1 cellular context compared by ENCODE assay signal in the genomic region with DNA sequence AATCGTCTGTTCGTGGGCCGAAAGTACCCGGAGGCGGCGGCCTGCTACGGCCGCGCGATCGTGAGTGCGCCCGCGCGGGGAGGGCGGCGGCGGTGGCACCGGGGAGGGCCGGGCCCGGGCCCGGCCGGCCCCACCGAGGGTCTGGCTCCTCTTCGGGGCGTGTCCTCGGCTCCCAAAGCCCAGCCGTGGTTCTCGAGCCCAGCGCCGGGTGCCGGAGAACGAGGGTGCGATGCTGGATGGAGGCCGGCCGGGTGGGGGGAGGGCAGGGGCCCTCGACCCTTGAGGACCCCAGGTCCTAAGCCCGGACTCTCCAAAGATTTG.
TF ChIP-seq lines count a peak whose summit lies in the region.

No MANE protein-coding gene starts in this region.

TF ChIP-seq in K562, 482 proteins besides CTCF, POLR2A, EP300 and RAD21 (continues in another document):
- TF ChIP-seq, protein P1, sequence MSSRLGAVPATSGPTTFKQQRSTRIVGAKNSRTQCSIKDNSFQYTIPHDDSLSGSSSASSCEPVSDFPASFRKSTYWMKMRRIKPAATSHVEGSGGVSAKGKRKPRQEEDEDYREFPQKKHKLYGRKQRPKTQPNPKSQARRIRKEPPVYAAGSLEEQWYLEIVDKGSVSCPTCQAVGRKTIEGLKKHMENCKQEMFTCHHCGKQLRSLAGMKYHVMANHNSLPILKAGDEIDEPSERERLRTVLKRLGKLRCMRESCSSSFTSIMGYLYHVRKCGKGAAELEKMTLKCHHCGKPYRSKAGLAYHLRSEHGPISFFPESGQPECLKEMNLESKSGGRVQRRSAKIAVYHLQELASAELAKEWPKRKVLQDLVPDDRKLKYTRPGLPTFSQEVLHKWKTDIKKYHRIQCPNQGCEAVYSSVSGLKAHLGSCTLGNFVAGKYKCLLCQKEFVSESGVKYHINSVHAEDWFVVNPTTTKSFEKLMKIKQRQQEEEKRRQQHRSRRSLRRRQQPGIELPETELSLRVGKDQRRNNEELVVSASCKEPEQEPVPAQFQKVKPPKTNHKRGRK (tag; IDR thresholded peaks at IDR 0.05), result no peak
- TF ChIP-seq ZNF436 (CRISPR knock-in tag; IDR thresholded peaks at IDR 0.05) (no peak), SIN3B (IDR thresholded peaks at IDR 0.05; ENCODE audit: low read depth) (no peak), L3MBTL2 (IDR thresholded peaks at IDR 0.05) (no peak), SIN3A (IDR thresholded peaks at IDR 0.05; ENCODE audit: borderline replicate concordance in 2 of 2, control insufficient read depth in 1 of 2, low read depth in 2 of 2, low read length in 2 of 2) (no peak; a peak in 1 of 4 replicates), SAP30 (IDR thresholded peaks at IDR 0.05; ENCODE audit: borderline replicate concordance, insufficient read depth, low read depth, low read length, poor library complexity, severe bottlenecking) (no peak), ZSCAN29 (IDR thresholded peaks at IDR 0.05) (no peak), TEAD1 (CRISPR knock-in tag; IDR thresholded peaks at IDR 0.05) (no peak), ZKSCAN8 (CRISPR knock-in tag; IDR thresholded peaks at IDR 0.05) (no peak), ZBTB1 (CRISPR knock-in tag; IDR thresholded peaks at IDR 0.05; ENCODE audit: borderline replicate concordance, low read depth) (no peak), KAT2B (IDR thresholded peaks at IDR 0.05; ENCODE audit: low read depth, low read length) (no peak), SIX5 (IDR thresholded peaks at IDR 0.05; ENCODE audit: borderline replicate concordance in 1 of 2, insufficient read depth in 1 of 2, low read depth in 1 of 2, low read length in 2 of 2) (no peak), MYBL2 (IDR thresholded peaks at IDR 0.05; ENCODE audit: low read depth) (no peak), MYBL2 (CRISPR knock-in tag; IDR thresholded peaks at IDR 0.05; ENCODE audit: borderline replicate concordance) (no peak), ZKSCAN1 (IDR thresholded peaks at IDR 0.05; ENCODE audit: low read depth, low read length) (no peak), NFATC3 (IDR thresholded peaks at IDR 0.05) (no peak), CHD4 (IDR thresholded peaks at IDR 0.05; ENCODE audit: insufficient read depth, insufficient replicate concordance, low read depth, low read length, poor library complexity, severe bottlenecking) (no peak), RFX1 (IDR thresholded peaks at IDR 0.05) (no peak), POLR2AphosphoS2 (IDR thresholded peaks at IDR 0.05; ENCODE audit: low read length) (no peak), ZNF583 (CRISPR knock-in tag; IDR thresholded peaks at IDR 0.05) (no peak), ZNF311 (CRISPR knock-in tag; IDR thresholded peaks at IDR 0.05) (no peak), SP2 (IDR thresholded peaks at IDR 0.05; ENCODE audit: extremely low read depth, low read depth, low read length, poor library complexity, severe bottlenecking) (no peak), RBM25 (IDR thresholded peaks at IDR 0.05; ENCODE audit: low read depth, low read length, severe bottlenecking) (no peak), POLR2B (IDR thresholded peaks at IDR 0.05; ENCODE audit: low read depth, partially characterized antibody) (no peak), ZNF263 (CRISPR knock-in tag; IDR thresholded peaks at IDR 0.05; ENCODE audit: borderline replicate concordance) (no peak), RBFOX2 (IDR thresholded peaks at IDR 0.05; ENCODE audit: low read depth, low read length) (peak; percentile 33), FOXA3 (CRISPR knock-in tag; conservative IDR thresholded peaks at IDR 0.05 in 1 of 2, IDR thresholded peaks at IDR 0.05 in 1 of 2) (no peak), MCM3 (IDR thresholded peaks at IDR 0.05) (no peak), ZNF445 (CRISPR knock-in tag; IDR thresholded peaks at IDR 0.05; ENCODE audit: low read depth) (no peak), RBBP5 (IDR thresholded peaks at IDR 0.05; ENCODE audit: borderline replicate concordance, insufficient read depth, low read length, poor library complexity, severe bottlenecking) (peak; percentile 9), WHSC1 (IDR thresholded peaks at IDR 0.05; ENCODE audit: low read length) (no peak), MTA1 (IDR thresholded peaks at IDR 0.05; ENCODE audit: borderline replicate concordance) (no peak), DDX20 (tag; IDR thresholded peaks at IDR 0.05; ENCODE audit: low read depth) (no peak)
- TF ChIP-seq, protein P2, sequence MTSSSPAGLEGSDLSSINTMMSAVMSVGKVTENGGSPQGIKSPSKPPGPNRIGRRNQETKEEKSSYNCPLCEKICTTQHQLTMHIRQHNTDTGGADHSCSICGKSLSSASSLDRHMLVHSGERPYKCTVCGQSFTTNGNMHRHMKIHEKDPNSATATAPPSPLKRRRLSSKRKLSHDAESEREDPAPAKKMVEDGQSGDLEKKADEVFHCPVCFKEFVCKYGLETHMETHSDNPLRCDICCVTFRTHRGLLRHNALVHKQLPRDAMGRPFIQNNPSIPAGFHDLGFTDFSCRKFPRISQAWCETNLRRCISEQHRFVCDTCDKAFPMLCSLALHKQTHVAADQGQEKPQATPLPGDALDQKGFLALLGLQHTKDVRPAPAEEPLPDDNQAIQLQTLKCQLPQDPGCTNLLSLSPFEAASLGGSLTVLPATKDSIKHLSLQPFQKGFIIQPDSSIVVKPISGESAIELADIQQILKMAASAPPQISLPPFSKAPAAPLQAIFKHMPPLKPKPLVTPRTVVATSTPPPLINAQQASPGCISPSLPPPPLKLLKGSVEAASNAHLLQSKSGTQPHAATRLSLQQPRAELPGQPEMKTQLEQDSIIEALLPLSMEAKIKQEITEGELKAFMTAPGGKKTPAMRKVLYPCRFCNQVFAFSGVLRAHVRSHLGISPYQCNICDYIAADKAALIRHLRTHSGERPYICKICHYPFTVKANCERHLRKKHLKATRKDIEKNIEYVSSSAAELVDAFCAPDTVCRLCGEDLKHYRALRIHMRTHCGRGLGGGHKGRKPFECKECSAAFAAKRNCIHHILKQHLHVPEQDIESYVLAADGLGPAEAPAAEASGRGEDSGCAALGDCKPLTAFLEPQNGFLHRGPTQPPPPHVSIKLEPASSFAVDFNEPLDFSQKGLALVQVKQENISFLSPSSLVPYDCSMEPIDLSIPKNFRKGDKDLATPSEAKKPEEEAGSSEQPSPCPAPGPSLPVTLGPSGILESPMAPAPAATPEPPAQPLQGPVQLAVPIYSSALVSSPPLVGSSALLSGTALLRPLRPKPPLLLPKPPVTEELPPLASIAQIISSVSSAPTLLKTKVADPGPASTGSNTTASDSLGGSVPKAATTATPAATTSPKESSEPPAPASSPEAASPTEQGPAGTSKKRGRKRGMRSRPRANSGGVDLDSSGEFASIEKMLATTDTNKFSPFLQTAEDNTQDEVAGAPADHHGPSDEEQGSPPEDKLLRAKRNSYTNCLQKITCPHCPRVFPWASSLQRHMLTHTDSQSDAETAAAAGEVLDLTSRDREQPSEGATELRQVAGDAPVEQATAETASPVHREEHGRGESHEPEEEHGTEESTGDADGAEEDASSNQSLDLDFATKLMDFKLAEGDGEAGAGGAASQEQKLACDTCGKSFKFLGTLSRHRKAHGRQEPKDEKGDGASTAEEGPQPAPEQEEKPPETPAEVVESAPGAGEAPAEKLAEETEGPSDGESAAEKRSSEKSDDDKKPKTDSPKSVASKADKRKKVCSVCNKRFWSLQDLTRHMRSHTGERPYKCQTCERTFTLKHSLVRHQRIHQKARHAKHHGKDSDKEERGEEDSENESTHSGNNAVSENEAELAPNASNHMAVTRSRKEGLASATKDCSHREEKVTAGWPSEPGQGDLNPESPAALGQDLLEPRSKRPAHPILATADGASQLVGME (CRISPR knock-in tag; IDR thresholded peaks at IDR 0.05), result 0 out of 2 replicates have a peak, but pooled peaks have one; percentile 11
- TF ChIP-seq, protein P3, sequence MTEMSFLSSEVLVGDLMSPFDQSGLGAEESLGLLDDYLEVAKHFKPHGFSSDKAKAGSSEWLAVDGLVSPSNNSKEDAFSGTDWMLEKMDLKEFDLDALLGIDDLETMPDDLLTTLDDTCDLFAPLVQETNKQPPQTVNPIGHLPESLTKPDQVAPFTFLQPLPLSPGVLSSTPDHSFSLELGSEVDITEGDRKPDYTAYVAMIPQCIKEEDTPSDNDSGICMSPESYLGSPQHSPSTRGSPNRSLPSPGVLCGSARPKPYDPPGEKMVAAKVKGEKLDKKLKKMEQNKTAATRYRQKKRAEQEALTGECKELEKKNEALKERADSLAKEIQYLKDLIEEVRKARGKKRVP (CRISPR knock-in tag; IDR thresholded peaks at IDR 0.05), result no peak
- TF ChIP-seq, protein P4, sequence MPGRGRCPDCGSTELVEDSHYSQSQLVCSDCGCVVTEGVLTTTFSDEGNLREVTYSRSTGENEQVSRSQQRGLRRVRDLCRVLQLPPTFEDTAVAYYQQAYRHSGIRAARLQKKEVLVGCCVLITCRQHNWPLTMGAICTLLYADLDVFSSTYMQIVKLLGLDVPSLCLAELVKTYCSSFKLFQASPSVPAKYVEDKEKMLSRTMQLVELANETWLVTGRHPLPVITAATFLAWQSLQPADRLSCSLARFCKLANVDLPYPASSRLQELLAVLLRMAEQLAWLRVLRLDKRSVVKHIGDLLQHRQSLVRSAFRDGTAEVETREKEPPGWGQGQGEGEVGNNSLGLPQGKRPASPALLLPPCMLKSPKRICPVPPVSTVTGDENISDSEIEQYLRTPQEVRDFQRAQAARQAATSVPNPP (IDR thresholded peaks at IDR 0.05; ENCODE audit: borderline replicate concordance, insufficient read depth, insufficient read length), result no peak
- TF ChIP-seq, protein P5, sequence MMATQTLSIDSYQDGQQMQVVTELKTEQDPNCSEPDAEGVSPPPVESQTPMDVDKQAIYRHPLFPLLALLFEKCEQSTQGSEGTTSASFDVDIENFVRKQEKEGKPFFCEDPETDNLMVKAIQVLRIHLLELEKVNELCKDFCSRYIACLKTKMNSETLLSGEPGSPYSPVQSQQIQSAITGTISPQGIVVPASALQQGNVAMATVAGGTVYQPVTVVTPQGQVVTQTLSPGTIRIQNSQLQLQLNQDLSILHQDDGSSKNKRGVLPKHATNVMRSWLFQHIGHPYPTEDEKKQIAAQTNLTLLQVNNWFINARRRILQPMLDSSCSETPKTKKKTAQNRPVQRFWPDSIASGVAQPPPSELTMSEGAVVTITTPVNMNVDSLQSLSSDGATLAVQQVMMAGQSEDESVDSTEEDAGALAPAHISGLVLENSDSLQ (IDR thresholded peaks at IDR 0.05), result no peak
- TF ChIP-seq, protein P6, sequence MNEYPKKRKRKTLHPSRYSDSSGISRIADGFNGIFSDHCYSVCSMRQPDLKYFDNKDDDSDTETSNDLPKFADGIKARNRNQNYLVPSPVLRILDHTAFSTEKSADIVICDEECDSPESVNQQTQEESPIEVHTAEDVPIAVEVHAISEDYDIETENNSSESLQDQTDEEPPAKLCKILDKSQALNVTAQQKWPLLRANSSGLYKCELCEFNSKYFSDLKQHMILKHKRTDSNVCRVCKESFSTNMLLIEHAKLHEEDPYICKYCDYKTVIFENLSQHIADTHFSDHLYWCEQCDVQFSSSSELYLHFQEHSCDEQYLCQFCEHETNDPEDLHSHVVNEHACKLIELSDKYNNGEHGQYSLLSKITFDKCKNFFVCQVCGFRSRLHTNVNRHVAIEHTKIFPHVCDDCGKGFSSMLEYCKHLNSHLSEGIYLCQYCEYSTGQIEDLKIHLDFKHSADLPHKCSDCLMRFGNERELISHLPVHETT (CRISPR knock-in tag; conservative IDR thresholded peaks at IDR 0.05 in 1 of 2, IDR thresholded peaks at IDR 0.05 in 1 of 2), result 0 out of 4 replicates have a peak, but pooled peaks of 1 of the 2 experiments have one; percentile 63
- TF ChIP-seq, protein P7, sequence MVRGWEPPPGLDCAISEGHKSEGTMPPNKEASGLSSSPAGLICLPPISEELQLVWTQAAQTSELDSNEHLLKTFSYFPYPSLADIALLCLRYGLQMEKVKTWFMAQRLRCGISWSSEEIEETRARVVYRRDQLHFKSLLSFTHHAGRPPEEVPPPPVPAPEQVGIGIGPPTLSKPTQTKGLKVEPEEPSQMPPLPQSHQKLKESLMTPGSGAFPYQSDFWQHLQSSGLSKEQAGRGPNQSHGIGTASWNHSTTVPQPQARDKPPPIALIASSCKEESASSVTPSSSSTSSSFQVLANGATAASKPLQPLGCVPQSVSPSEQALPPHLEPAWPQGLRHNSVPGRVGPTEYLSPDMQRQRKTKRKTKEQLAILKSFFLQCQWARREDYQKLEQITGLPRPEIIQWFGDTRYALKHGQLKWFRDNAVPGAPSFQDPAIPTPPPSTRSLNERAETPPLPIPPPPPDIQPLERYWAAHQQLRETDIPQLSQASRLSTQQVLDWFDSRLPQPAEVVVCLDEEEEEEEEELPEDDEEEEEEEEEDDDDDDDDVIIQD (CRISPR knock-in tag; IDR thresholded peaks at IDR 0.05), result no peak
- TF ChIP-seq, protein P8, sequence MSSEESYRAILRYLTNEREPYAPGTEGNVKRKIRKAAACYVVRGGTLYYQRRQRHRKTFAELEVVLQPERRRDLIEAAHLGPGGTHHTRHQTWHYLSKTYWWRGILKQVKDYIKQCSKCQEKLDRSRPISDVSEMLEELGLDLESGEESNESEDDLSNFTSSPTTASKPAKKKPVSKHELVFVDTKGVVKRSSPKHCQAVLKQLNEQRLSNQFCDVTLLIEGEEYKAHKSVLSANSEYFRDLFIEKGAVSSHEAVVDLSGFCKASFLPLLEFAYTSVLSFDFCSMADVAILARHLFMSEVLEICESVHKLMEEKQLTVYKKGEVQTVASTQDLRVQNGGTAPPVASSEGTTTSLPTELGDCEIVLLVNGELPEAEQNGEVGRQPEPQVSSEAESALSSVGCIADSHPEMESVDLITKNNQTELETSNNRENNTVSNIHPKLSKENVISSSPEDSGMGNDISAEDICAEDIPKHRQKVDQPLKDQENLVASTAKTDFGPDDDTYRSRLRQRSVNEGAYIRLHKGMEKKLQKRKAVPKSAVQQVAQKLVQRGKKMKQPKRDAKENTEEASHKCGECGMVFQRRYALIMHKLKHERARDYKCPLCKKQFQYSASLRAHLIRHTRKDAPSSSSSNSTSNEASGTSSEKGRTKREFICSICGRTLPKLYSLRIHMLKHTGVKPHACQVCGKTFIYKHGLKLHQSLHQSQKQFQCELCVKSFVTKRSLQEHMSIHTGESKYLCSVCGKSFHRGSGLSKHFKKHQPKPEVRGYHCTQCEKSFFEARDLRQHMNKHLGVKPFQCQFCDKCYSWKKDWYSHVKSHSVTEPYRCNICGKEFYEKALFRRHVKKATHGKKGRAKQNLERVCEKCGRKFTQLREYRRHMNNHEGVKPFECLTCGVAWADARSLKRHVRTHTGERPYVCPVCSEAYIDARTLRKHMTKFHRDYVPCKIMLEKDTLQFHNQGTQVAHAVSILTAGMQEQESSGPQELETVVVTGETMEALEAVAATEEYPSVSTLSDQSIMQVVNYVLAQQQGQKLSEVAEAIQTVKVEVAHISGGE (CRISPR knock-in tag; IDR thresholded peaks at IDR 0.05), result peak in 1 of 3 experiments; percentile 6; a peak in 1 of 6 replicates
- TF ChIP-seq, protein P9, sequence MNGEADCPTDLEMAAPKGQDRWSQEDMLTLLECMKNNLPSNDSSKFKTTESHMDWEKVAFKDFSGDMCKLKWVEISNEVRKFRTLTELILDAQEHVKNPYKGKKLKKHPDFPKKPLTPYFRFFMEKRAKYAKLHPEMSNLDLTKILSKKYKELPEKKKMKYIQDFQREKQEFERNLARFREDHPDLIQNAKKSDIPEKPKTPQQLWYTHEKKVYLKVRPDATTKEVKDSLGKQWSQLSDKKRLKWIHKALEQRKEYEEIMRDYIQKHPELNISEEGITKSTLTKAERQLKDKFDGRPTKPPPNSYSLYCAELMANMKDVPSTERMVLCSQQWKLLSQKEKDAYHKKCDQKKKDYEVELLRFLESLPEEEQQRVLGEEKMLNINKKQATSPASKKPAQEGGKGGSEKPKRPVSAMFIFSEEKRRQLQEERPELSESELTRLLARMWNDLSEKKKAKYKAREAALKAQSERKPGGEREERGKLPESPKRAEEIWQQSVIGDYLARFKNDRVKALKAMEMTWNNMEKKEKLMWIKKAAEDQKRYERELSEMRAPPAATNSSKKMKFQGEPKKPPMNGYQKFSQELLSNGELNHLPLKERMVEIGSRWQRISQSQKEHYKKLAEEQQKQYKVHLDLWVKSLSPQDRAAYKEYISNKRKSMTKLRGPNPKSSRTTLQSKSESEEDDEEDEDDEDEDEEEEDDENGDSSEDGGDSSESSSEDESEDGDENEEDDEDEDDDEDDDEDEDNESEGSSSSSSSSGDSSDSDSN (IDR thresholded peaks at IDR 0.05; ENCODE audit: borderline replicate concordance in 1 of 2, low read depth in 2 of 2, low read length in 2 of 2), result 0 out of 4 replicates have a peak, but pooled peaks of 1 of the 2 experiments have one; percentile 27
